10 cellular contexts compared by ENCODE assay signal in the genomic region with DNA sequence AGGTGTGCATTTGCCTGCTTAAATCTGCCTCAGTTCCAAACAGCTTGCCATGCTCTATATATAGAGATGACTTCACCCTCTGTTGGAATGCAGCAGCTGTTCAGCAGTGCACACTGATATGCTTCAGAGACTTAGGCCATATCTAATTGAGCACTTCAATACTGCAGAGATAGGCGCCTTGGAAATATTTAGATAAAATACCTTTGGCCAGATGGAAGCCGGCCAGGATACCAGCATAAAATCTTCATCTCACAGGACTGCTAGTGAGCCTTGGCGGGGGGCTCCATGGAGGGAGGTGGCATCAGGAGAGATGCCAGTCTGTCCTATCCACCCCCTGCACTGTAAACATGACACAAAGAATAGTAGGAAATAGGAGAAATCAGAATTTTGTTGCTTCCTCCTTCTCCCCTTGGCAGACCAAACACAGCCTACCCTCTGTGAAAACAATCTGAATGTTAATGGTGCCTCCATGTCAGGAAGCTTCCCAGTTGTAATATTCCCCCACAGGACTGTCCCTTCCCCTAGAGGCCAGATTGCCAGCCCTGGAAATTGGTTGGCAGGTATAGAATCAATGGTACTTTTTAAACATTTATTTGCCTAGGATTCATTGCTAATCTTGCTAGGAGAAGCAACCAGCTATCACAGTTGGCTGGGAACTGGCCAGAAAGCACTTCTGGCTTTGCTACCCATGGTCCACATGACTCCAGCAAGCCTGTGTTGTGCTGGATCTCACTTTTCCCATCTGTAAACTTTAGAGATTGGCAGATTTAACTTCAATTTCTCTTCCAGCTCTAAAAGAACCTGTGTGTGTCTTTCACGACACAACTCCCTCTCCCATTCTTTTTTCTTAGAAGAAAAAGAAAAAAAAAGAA.
A peak's percentile ranks its signal among the peaks of the same experiment; 100 is the strongest.
DNase-seq lines count a peak whose midpoint lies in the region; ATAC-seq and TF ChIP-seq lines count a peak whose summit lies in the region.
"Had no signal": no experiment of that assay in that cellular context is flagged by ENCODE, and none has a peak within 500 bp of the region (broad histone marks: within the 10 kb centered on the region; RNA-seq: fewer than 3 reads in every experiment).

No MANE protein-coding gene starts in this region.

- H3K36me3 ChIP-seq in MG63 (no peaks in the 10 kb centered on the region), mesenchymal stem cell (ENCODE audit: control insufficient read depth in 1 of 2, insufficient read depth in 2 of 2, low read depth in 1 of 2, low read length in 2 of 2) (no peaks in the 10 kb centered on the region)

- peak overlapping the region in 1 of 2 experiments; percentile 42 for H3K23ac ChIP-seq in mesenchymal stem cell (ENCODE audit: low read length in 2 of 2)

- peak overlapping the region; percentile 53 for H2BK5ac ChIP-seq in mesenchymal stem cell (ENCODE audit: low read depth, low read length, poor library complexity, severe bottlenecking)

- peak overlapping the region in 1 of 2 experiments; percentile 43 for H3K4ac ChIP-seq in mesenchymal stem cell (ENCODE audit: low read depth in 1 of 2, low read length in 2 of 2)

- H2BK15ac ChIP-seq in mesenchymal stem cell (ENCODE audit: low read depth, poor library complexity, severe bottlenecking), result no peak overlapping the region

- CTCF ChIA-PET in AG04450 (lab: Charles Lee), result interaction anchor here (0.6 to 1.1 kb wide), 3 partner anchors 65 to 542 kb away, joined by 3 read pairs; no protein-coding TSS in a partner anchor
- CTCF ChIA-PET in activated CD4-positive, alpha-beta memory T cell treated with anti-CD3 and anti-CD28 coated beads, Interleukin-2, amount 10 ng/mL, durations not matched to agents 7 days and 5 days (lab: Charles Lee), result no interaction called here

- WGBS in mesenchymal stem cell, result 68% methylated on average over 2 of the region's 4 CpGs

- H3K4me3 Mint-ChIP-seq in activated CD4-positive, alpha-beta memory T cell treated with anti-CD3 and anti-CD28 coated beads, Interleukin-2, amount 10 ng/mL, durations not matched to agents 7 days and 5 days, result no peak overlapping the region

- no peak overlapping the region for H3K27ac Mint-ChIP-seq in activated CD4-positive, alpha-beta memory T cell treated with anti-CD3 and anti-CD28 coated beads, Interleukin-2, amount 10 ng/mL, durations not matched to agents 7 days and 5 days

- H3K18ac ChIP-seq in mesenchymal stem cell (ENCODE audit: low read depth in 1 of 2, low read length in 2 of 2), result peak overlapping the region; percentile 37 to 68

- H4K91ac ChIP-seq in mesenchymal stem cell (ENCODE audit: low read length), result no peak overlapping the region

- DNase-seq in AG04450 (ENCODE audit: low read depth, low spot score) (peak; percentile 53), MG63 (peak; percentile 1), cerebellum (ENCODE audit: low spot score) (peak; percentile 73), mesenchymal stem cell (peak; percentile 59)
- no peak for DNase-seq in activated CD4-positive, alpha-beta memory T cell treated with anti-CD3 and anti-CD28 coated beads, Interleukin-2, amount 10 ng/mL, durations not matched to agents 7 days and 5 days
- no peak for DNase-seq in effector CD4-positive, alpha-beta T cell
- no peak for DNase-seq in stimulated activated naive CD4-positive, alpha-beta T cell (lab: John Stamatoyannopoulos, UW)
- DNase-seq: DND-41; stimulated activated CD4-positive, alpha-beta T cell treated with anti-CD3 and anti-CD28 coated beads, Interleukin-4, amount 100 ng/mL, for 24 hours had no signal

- POLR2A ChIA-PET in AG04450 (lab: Yijun Ruan, JAX), result no interaction called here
- POLR2A ChIA-PET in activated CD4-positive, alpha-beta memory T cell treated with anti-CD3 and anti-CD28 coated beads, Interleukin-2, amount 10 ng/mL, durations not matched to agents 7 days and 5 days (lab: Charles Lee), result no interaction called here

- H3K9ac ChIP-seq in mesenchymal stem cell (ENCODE audit: low read length), result no peak overlapping the region

- H3K27me3 ChIP-seq in AG04450 (ENCODE audit: control insufficient read depth, insufficient read depth, low read length) (no peaks in the 10 kb centered on the region), MG63 (no peaks in the 10 kb centered on the region), mesenchymal stem cell (ENCODE audit: control insufficient read depth in 1 of 2, insufficient read depth in 1 of 2, low read length in 2 of 2) (no peaks in the 10 kb centered on the region)

- H2AFZ ChIP-seq in mesenchymal stem cell (ENCODE audit: low read depth, low read length), result no peak overlapping the region

- peaks cover 5% of the 10 kb centered on the region for H3K4me1 ChIP-seq in mesenchymal stem cell (ENCODE audit: control insufficient read depth, insufficient read depth, low read depth, low read length)

- H2BK120ac ChIP-seq in mesenchymal stem cell (ENCODE audit: low read depth, low read length), result no peak overlapping the region

- no peaks in the 10 kb centered on the region for H3K9me3 Mint-ChIP-seq in activated CD4-positive, alpha-beta memory T cell treated with anti-CD3 and anti-CD28 coated beads, Interleukin-2, amount 10 ng/mL, durations not matched to agents 7 days and 5 days

- H3K27ac ChIP-seq in AG04450 (ENCODE audit: low read depth, low read length) (no peak overlapping the region), mesenchymal stem cell (ENCODE audit: low read length, poor library complexity, severe bottlenecking) (peak overlapping the region; percentile 81)

- no peaks in the 10 kb centered on the region for H3K79me1 ChIP-seq in mesenchymal stem cell (replicated peaks; ENCODE audit: low read length, poor library complexity, severe bottlenecking)

- H3K36me3 Mint-ChIP-seq in activated CD4-positive, alpha-beta memory T cell treated with anti-CD3 and anti-CD28 coated beads, Interleukin-2, amount 10 ng/mL, durations not matched to agents 7 days and 5 days (ENCODE audit: low read depth), result no peaks in the 10 kb centered on the region

- no peak for TF ChIP-seq CTCF in AG04450 (IDR thresholded peaks at IDR 0.05; ENCODE audit: low read depth, low read length)

- no peak overlapping the region for H4K8ac ChIP-seq in mesenchymal stem cell (ENCODE audit: low read length)

- no peak overlapping the region for H3K14ac ChIP-seq in mesenchymal stem cell (ENCODE audit: low read length in 2 of 2)

- no peaks in the 10 kb centered on the region for H3K4me1 Mint-ChIP-seq in activated CD4-positive, alpha-beta memory T cell treated with anti-CD3 and anti-CD28 coated beads, Interleukin-2, amount 10 ng/mL, durations not matched to agents 7 days and 5 days

- H3K4me3 ChIP-seq in AG04450 (ENCODE audit: low read depth, low read length) (no peak overlapping the region), MG63 (no peak overlapping the region), mesenchymal stem cell (ENCODE audit: insufficient read depth in 1 of 2, low read depth in 1 of 2, low read length in 2 of 2) (no peak overlapping the region)

- H3K27me3 Mint-ChIP-seq in activated CD4-positive, alpha-beta memory T cell treated with anti-CD3 and anti-CD28 coated beads, Interleukin-2, amount 10 ng/mL, durations not matched to agents 7 days and 5 days, result no peaks in the 10 kb centered on the region

- H2BK12ac ChIP-seq in mesenchymal stem cell (ENCODE audit: low read length in 2 of 2), result no peak overlapping the region

- no peaks in the 10 kb centered on the region for H3K9me3 ChIP-seq in AG04450 (ENCODE audit: control insufficient read depth, insufficient read depth, low read length)
- H3K9me3 ChIP-seq in MG63, result no peaks in the 10 kb centered on the region
- no peaks in the 10 kb centered on the region for H3K9me3 ChIP-seq in mesenchymal stem cell (ENCODE audit: control insufficient read depth, low read length)

- H3K4me2 ChIP-seq in mesenchymal stem cell (ENCODE audit: low read length, poor library complexity, severe bottlenecking), result no peak overlapping the region

- ATAC-seq in GM18909 (IDR thresholded peaks at IDR 0.05; ENCODE audit: poor library complexity, unreplicated experiment), result no peak

- peak overlapping the region; percentile 99 for H2AK5ac ChIP-seq in mesenchymal stem cell (ENCODE audit: low read length, severe bottlenecking)

Comparison
In these comparisons a context has a peak if more than half of its experiments do, and no peak if none do; other contexts are left out.
1. DNase-seq: peak in AG04450 (single experiment), MG63 (single experiment), cerebellum (single experiment) and mesenchymal stem cell (single experiment); none in activated CD4-positive, alpha-beta memory T cell treated with anti-CD3 and anti-CD28 coated beads, Interleukin-2, amount 10 ng/mL, durations not matched to agents 7 days and 5 days (single experiment), effector CD4-positive, alpha-beta T cell (single experiment) and stimulated activated naive CD4-positive, alpha-beta T cell (0 of 6).